In the genomic region with DNA sequence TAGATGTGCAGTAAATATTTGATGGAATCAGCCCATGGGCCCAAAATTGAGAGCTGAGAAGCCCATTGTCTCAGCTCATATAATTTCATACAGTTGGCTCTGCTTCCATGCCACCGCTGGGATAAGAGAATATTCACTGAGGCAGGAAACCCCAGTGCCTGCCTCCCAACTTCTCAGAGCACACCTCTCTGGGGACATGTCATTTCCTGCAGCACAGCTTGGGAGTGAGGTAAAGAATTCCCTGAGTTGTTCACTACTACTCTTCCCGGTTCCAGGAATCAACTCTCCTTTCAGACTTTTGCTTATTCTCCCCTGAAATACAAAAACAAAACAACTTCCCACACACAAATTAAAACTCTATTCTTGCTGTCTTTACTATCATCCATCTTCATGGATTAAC, we compare ENCODE assay signal across 2 cellular contexts.
TF ChIP-seq lines count a peak whose summit lies in the region.

No MANE protein-coding gene starts in this region.

TF ChIP-seq in IMR-90, 13 proteins besides CTCF, POLR2A, EP300 and RAD21:
- TF ChIP-seq, protein P1, sequence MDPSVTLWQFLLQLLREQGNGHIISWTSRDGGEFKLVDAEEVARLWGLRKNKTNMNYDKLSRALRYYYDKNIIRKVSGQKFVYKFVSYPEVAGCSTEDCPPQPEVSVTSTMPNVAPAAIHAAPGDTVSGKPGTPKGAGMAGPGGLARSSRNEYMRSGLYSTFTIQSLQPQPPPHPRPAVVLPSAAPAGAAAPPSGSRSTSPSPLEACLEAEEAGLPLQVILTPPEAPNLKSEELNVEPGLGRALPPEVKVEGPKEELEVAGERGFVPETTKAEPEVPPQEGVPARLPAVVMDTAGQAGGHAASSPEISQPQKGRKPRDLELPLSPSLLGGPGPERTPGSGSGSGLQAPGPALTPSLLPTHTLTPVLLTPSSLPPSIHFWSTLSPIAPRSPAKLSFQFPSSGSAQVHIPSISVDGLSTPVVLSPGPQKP (IDR thresholded peaks at IDR 0.05; ENCODE audit: borderline replicate concordance, low read depth, low read length) = no peak
- TF ChIP-seq NFE2L2 (IDR thresholded peaks at IDR 0.05; ENCODE audit: low read depth, low read length) = no peak
- TF ChIP-seq BHLHE40 (IDR thresholded peaks at IDR 0.05; ENCODE audit: low read depth, low read length) = no peak
- TF ChIP-seq, protein P2, sequence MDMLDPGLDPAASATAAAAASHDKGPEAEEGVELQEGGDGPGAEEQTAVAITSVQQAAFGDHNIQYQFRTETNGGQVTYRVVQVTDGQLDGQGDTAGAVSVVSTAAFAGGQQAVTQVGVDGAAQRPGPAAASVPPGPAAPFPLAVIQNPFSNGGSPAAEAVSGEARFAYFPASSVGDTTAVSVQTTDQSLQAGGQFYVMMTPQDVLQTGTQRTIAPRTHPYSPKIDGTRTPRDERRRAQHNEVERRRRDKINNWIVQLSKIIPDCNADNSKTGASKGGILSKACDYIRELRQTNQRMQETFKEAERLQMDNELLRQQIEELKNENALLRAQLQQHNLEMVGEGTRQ (IDR thresholded peaks at IDR 0.05; ENCODE audit: low read depth, low read length) = no peak
- TF ChIP-seq RCOR1 (IDR thresholded peaks at IDR 0.05; ENCODE audit: insufficient replicate concordance, low read length) = no peak
- TF ChIP-seq FOS (IDR thresholded peaks at IDR 0.05; ENCODE audit: low read depth, low read length) = no peak
- no peak for TF ChIP-seq MAFK (IDR thresholded peaks at IDR 0.05; ENCODE audit: low read depth, low read length)
- no peak for TF ChIP-seq SMC3 (IDR thresholded peaks at IDR 0.05; ENCODE audit: low read depth, low read length)
- no peak for TF ChIP-seq RFX5 (IDR thresholded peaks at IDR 0.05; ENCODE audit: low read depth, low read length)
- no peak for TF ChIP-seq MXI1 (IDR thresholded peaks at IDR 0.05; ENCODE audit: borderline replicate concordance, low read depth, low read length)
- TF ChIP-seq CEBPB (IDR thresholded peaks at IDR 0.05; ENCODE audit: low read depth, low read length) = no peak
- no peak for TF ChIP-seq MAZ (IDR thresholded peaks at IDR 0.05; ENCODE audit: borderline replicate concordance, low read depth, low read length)
- no peak for TF ChIP-seq CHD1 (IDR thresholded peaks at IDR 0.05; ENCODE audit: low read depth, low read length)
TF ChIP-seq in IMR-90: peak in this region for 0.

TF ChIP-seq in WTC11, 78 proteins besides CTCF, POLR2A, EP300 and RAD21:
- TF ChIP-seq, protein P3, sequence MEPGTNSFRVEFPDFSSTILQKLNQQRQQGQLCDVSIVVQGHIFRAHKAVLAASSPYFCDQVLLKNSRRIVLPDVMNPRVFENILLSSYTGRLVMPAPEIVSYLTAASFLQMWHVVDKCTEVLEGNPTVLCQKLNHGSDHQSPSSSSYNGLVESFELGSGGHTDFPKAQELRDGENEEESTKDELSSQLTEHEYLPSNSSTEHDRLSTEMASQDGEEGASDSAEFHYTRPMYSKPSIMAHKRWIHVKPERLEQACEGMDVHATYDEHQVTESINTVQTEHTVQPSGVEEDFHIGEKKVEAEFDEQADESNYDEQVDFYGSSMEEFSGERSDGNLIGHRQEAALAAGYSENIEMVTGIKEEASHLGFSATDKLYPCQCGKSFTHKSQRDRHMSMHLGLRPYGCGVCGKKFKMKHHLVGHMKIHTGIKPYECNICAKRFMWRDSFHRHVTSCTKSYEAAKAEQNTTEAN (CRISPR knock-in tag; IDR thresholded peaks at IDR 0.05) = no peak
- TF ChIP-seq TEAD1 (CRISPR knock-in tag; IDR thresholded peaks at IDR 0.05) (no peak), NFE2L1 (CRISPR knock-in tag; IDR thresholded peaks at IDR 0.05) (no peak), JAZF1 (CRISPR knock-in tag; IDR thresholded peaks at IDR 0.05) (no peak), SOX15 (CRISPR knock-in tag; IDR thresholded peaks at IDR 0.05) (no peak), GABPB1 (CRISPR knock-in tag; IDR thresholded peaks at IDR 0.05) (no peak), ELF4 (CRISPR knock-in tag; IDR thresholded peaks at IDR 0.05; ENCODE audit: low read depth) (no peak)
- TF ChIP-seq, protein P4, sequence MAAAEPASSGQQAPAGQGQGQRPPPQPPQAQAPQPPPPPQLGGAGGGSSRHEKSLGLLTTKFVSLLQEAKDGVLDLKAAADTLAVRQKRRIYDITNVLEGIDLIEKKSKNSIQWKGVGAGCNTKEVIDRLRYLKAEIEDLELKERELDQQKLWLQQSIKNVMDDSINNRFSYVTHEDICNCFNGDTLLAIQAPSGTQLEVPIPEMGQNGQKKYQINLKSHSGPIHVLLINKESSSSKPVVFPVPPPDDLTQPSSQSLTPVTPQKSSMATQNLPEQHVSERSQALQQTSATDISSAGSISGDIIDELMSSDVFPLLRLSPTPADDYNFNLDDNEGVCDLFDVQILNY (CRISPR knock-in tag; IDR thresholded peaks at IDR 0.05) = no peak
- TF ChIP-seq, protein P5, sequence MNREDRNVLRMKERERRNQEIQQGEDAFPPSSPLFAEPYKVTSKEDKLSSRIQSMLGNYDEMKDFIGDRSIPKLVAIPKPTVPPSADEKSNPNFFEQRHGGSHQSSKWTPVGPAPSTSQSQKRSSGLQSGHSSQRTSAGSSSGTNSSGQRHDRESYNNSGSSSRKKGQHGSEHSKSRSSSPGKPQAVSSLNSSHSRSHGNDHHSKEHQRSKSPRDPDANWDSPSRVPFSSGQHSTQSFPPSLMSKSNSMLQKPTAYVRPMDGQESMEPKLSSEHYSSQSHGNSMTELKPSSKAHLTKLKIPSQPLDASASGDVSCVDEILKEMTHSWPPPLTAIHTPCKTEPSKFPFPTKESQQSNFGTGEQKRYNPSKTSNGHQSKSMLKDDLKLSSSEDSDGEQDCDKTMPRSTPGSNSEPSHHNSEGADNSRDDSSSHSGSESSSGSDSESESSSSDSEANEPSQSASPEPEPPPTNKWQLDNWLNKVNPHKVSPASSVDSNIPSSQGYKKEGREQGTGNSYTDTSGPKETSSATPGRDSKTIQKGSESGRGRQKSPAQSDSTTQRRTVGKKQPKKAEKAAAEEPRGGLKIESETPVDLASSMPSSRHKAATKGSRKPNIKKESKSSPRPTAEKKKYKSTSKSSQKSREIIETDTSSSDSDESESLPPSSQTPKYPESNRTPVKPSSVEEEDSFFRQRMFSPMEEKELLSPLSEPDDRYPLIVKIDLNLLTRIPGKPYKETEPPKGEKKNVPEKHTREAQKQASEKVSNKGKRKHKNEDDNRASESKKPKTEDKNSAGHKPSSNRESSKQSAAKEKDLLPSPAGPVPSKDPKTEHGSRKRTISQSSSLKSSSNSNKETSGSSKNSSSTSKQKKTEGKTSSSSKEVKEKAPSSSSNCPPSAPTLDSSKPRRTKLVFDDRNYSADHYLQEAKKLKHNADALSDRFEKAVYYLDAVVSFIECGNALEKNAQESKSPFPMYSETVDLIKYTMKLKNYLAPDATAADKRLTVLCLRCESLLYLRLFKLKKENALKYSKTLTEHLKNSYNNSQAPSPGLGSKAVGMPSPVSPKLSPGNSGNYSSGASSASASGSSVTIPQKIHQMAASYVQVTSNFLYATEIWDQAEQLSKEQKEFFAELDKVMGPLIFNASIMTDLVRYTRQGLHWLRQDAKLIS (CRISPR knock-in tag; IDR thresholded peaks at IDR 0.05; ENCODE audit: borderline replicate concordance) = no peak
